Comparison of ENCODE assay signal across 16 cellular contexts in genomic region chr13:49022472-49023144, GRCh38. TPM values are rescaled to one million over a fixed set of nuclear protein-coding genes. Genes with fewer than 3 reads are reported as not detected.
DNase-seq lines count a peak whose midpoint lies in the region; TF ChIP-seq lines count a peak whose summit lies in the region.
"Had no signal": no experiment of that assay in that cellular context is flagged by ENCODE, and none has a peak within 500 bp of the region (broad histone marks: within the 10 kb centered on the region; RNA-seq: fewer than 3 reads in every experiment).

No MANE protein-coding gene starts in this region.

- CTCF ChIA-PET in OCI-LY7 (lab: Charles Lee; ENCODE audit: unreplicated experiment) = no interaction called here

- H3K27me3 ChIP-seq in GM23248 (replicated peaks; ENCODE audit: insufficient read depth) (no peaks in the 10 kb centered on the region), SJSA1 (replicated peaks) (no peaks in the 10 kb centered on the region)
- H3K27me3 ChIP-seq: gastrocnemius medialis had no signal

- BruUV-seq in OCI-LY7 (replicated peaks; lab: Mats Ljungman, UMichigan) = no TSS peak

- intact Hi-C loops in OCI-LY7 (cut with micrococcal nuclease; ENCODE audit: unreplicated experiment) = no loop called here

- H3K4me3 ChIP-seq in GM23248 = peak overlapping the region; percentile 58
- no peak overlapping the region for H3K4me3 ChIP-seq in SJSA1
- H3K4me3 ChIP-seq in fibroblast of mammary gland (ENCODE audit: control insufficient read depth, low read depth, low read length) = no peak overlapping the region
- no peak overlapping the region for H3K4me3 ChIP-seq in skeletal muscle cell (ENCODE audit: low read depth, low read length)
- H3K4me3 ChIP-seq in OCI-LY7 (ENCODE audit: low read depth, low read length, poor library complexity, severe bottlenecking) = no peak overlapping the region
- H3K4me3 ChIP-seq: gastrocnemius medialis, HAP-1 had no signal

- H3K79me2 ChIP-seq in GM23248 (ENCODE audit: insufficient read depth) (peaks cover 81% of the 10 kb centered on the region), OCI-LY7 (ENCODE audit: insufficient read depth, low read depth, low read length) (no peaks in the 10 kb centered on the region; the same call in 1 of the 2 replicates)

- no peak overlapping the region for H2AFZ ChIP-seq in GM23248
- no peak overlapping the region for H2AFZ ChIP-seq in OCI-LY7 (ENCODE audit: low read length)

- DNase-seq in GM23248 (peak; percentile 79), SJSA1 (ENCODE audit: low read depth in 1 of 2, low spot score in 2 of 2) (peak in 1 of 2 experiments; percentile 25), fibroblast of mammary gland (ENCODE audit: low read depth) (peak; percentile 57), skeletal muscle cell (ENCODE audit: low read depth) (peak; percentile 15), cerebellar cortex (ENCODE audit: low spot score) (no peak), dermis blood vessel endothelial cell (no peak), OCI-LY7 (ENCODE audit: low spot score) (no peak), activated gamma-delta T cell (lab: John Stamatoyannopoulos, UW) (no peak)
- DNase-seq: effector memory CD4-positive, alpha-beta T cell; gastrocnemius medialis; mesendoderm; NCI-H2107; NCI-H774; T-helper 17 cell; trophoblast cell had no signal

- no peaks in the 10 kb centered on the region for H3K9me2 ChIP-seq in GM23248 (ENCODE audit: insufficient read depth)
- no peaks in the 10 kb centered on the region for H3K9me2 ChIP-seq in OCI-LY7 (ENCODE audit: insufficient read depth, low read length)

- TF ChIP-seq CTCF in fibroblast of mammary gland (conservative IDR thresholded peaks at IDR 0.05; ENCODE audit: control insufficient read depth, insufficient read depth, low read depth, low read length) = no peak
- TF ChIP-seq CTCF in OCI-LY7 (conservative IDR thresholded peaks at IDR 0.05; ENCODE audit: low read length) = no peak

- no peaks in the 10 kb centered on the region for H3K9me3 ChIP-seq in GM23248 (ENCODE audit: low read depth)
- 0 out of 2 replicates have a peak, but pooled peaks cover 3% of the 10 kb centered on the region for H3K9me3 ChIP-seq in SJSA1 (replicated peaks)
- H3K9me3 ChIP-seq in OCI-LY7 (ENCODE audit: low read length) = no peaks in the 10 kb centered on the region
- H3K9me3 ChIP-seq: gastrocnemius medialis, HAP-1 had no signal

- H3K27ac ChIP-seq in GM23248 (peak overlapping the region; percentile 66), SJSA1 (peak overlapping the region; percentile 56), OCI-LY7 (ENCODE audit: low read depth, low read length, poor library complexity, severe bottlenecking) (no peak overlapping the region)
- H3K27ac ChIP-seq: gastrocnemius medialis had no signal

- H3K9ac ChIP-seq in GM23248 = peak overlapping the region; percentile 43

- in situ Hi-C loops in GM23248 (cut with MboI) = no loop called here

- POLR2A ChIA-PET in OCI-LY7 (lab: Charles Lee) = interaction anchor here (0.6 to 2.0 kb wide), 10 partner anchors 13 to 272 kb away, joined by 3 to 10 read pairs (median 4); no protein-coding TSS in a partner anchor

- H4K20me1 ChIP-seq in GM23248 (ENCODE audit: insufficient read depth) (no peaks in the 10 kb centered on the region), OCI-LY7 (ENCODE audit: insufficient read depth, low read length) (no peaks in the 10 kb centered on the region)

- H3K4me2 ChIP-seq in GM23248 (ENCODE audit: unreplicated experiment) = peak overlapping the region; percentile 86
- H3K4me2 ChIP-seq in OCI-LY7 (ENCODE audit: low read length) = no peak overlapping the region

- 0 out of 2 replicates have a peak, but pooled peaks cover 7% of the 10 kb centered on the region for H3K36me3 ChIP-seq in GM23248 (ENCODE audit: low read depth)
- 0 out of 2 replicates have a peak, but pooled peaks cover 2% of the 10 kb centered on the region for H3K36me3 ChIP-seq in SJSA1
- H3K36me3 ChIP-seq in OCI-LY7 (ENCODE audit: insufficient read depth, low read length) = no peaks in the 10 kb centered on the region
- H3K36me3 ChIP-seq: gastrocnemius medialis, HAP-1 had no signal

- peaks cover 44% of the 10 kb centered on the region for H3F3A ChIP-seq in GM23248 (ENCODE audit: insufficient read depth)

- peaks cover 53% of the 10 kb centered on the region for H3K4me1 ChIP-seq in GM23248 (ENCODE audit: insufficient read depth)
- H3K4me1 ChIP-seq in SJSA1 (replicated peaks) = peaks cover 31% of the 10 kb centered on the region
- no peaks in the 10 kb centered on the region for H3K4me1 ChIP-seq in OCI-LY7 (ENCODE audit: insufficient read depth, low read length, poor library complexity, severe bottlenecking)
- H3K4me1 ChIP-seq: gastrocnemius medialis, HAP-1 had no signal

- 18 to 26% methylated on average over 2 of the region's 2 CpGs for WGBS in GM23248 (ENCODE audit: low coverage in 1 of 2, low lambda C conversion rate in 2 of 2, missing lambda C conversion rate in 2 of 2), 2 experiments

RNA-seq across cellular contexts. Expression of gene FNDC3A, which starts 46.9 kb away (rescaled TPM):
- 41.4 and 50.4 TPM in 2 replicates for total RNA-seq in GM23248 (2014; rRNA removed; shearing (Covaris generic))
- 19.5 and 20.0 TPM in 2 replicates for polyA plus RNA-seq in GM23248 (2016; fragmentation: Nextera tagmentation; extraction: Ambion mirVana)
- 24.3 and 51.3 TPM in 2 replicates for total RNA-seq in SJSA1 (2014; rRNA removed; shearing (Covaris generic))
- total RNA-seq in dermis blood vessel endothelial cell (55.3 and 63.9 TPM in 2 replicates), OCI-LY7 (2022) (59.6 and 69.0 TPM in 2 replicates)
- 33.0 and 38.7 TPM in 2 replicates for total RNA-seq in OCI-LY7 (2014; rRNA removed; shearing (Covaris generic))

Comparison
In these comparisons a context has a peak if more than half of its experiments do, and no peak if none do; other contexts are left out.
1. DNase-seq: peak in GM23248 (single experiment), fibroblast of mammary gland (single experiment) and skeletal muscle cell (single experiment); none in cerebellar cortex (single experiment), dermis blood vessel endothelial cell (single experiment), OCI-LY7 (single experiment) and activated gamma-delta T cell (single experiment).